ENCODE assay signal across 14 cellular contexts in the genomic region with DNA sequence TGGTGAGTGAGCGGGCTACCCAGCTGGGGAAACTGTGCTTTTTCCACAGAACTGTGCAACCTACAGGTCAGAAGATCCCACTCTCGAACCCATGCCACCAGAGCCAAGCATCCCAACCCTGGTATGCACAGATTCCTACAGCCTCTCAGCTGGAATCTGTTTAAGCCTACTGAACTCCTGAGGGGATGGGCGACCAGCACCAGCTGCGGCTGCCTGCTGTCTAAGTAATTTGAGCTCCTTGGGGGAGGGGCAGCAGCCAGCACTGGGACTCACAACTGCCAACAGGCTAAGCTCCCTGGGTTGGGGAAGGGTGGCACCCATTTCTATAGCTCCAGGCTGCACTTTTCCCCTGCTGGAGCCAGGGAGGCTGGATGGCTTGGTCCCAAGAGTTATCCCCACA. TPM values are rescaled to one million over a fixed set of nuclear protein-coding genes. Genes with fewer than 3 reads are reported as not detected.
DNase-seq lines count a peak whose midpoint lies in the region; ATAC-seq and TF ChIP-seq lines count a peak whose summit lies in the region.
"Had no signal": no experiment of that assay in that cellular context is flagged by ENCODE, and none has a peak within 500 bp of the region (broad histone marks: within the 10 kb centered on the region; RNA-seq: fewer than 3 reads in every experiment).

No MANE protein-coding gene starts in this region.

- no peaks in the 10 kb centered on the region for H3K27me3 Mint-ChIP-seq in MCF 10A (ENCODE audit: insufficient read depth, unreplicated experiment)
- H3K27me3 Mint-ChIP-seq in T-helper 2 cell treated with Interferon-gamma antibody and Interleukin-4, amounts not matched to agents 5 μg/mL and 100 μg/mL, for 36 hours (ENCODE audit: low read depth): peaks cover 46% of the 10 kb centered on the region

- no peaks in the 10 kb centered on the region for H3K4me1 Mint-ChIP-seq in MCF 10A (ENCODE audit: insufficient read depth, unreplicated experiment)
- H3K4me1 Mint-ChIP-seq in T-helper 2 cell treated with Interferon-gamma antibody and Interleukin-4, amounts not matched to agents 5 μg/mL and 100 μg/mL, for 36 hours (ENCODE audit: low read depth): no peaks in the 10 kb centered on the region
- H3K4me1 Mint-ChIP-seq: activated B cell treated with CpG ODN at 0.5 μM for 24 hours; activated T-helper 17 cell treated with anti-CD3 and anti-CD28 coated beads, Interleukin-2, amount 50 U/mL, for 72 hours; stimulated activated effector memory CD8-positive, alpha-beta T cell treated with anti-CD3 and anti-CD28 coated beads, Interleukin-12 subunit alpha, Interleukin-12 subunit beta, amount 100 ng/mL, for 72 hours had no signal

- H3K9me3 Mint-ChIP-seq in MCF 10A (ENCODE audit: unreplicated experiment): no peaks in the 10 kb centered on the region
- no peaks in the 10 kb centered on the region for H3K9me3 Mint-ChIP-seq in T-helper 2 cell treated with Interferon-gamma antibody and Interleukin-4, amounts not matched to agents 5 μg/mL and 100 μg/mL, for 36 hours
- H3K9me3 Mint-ChIP-seq: activated B cell treated with CpG ODN at 0.5 μM for 24 hours; activated T-helper 17 cell treated with anti-CD3 and anti-CD28 coated beads, Interleukin-2, amount 50 U/mL, for 72 hours; stimulated activated effector memory CD8-positive, alpha-beta T cell treated with anti-CD3 and anti-CD28 coated beads, Interleukin-12 subunit alpha, Interleukin-12 subunit beta, amount 100 ng/mL, for 72 hours had no signal

- BruUV-seq in MCF 10A (replicated peaks; lab: Mats Ljungman, UMichigan): no TSS peak

- no peak overlapping the region for H3K27ac Mint-ChIP-seq in MCF 10A (ENCODE audit: low read depth, unreplicated experiment)
- H3K27ac Mint-ChIP-seq in T-helper 2 cell treated with Interferon-gamma antibody and Interleukin-4, amounts not matched to agents 5 μg/mL and 100 μg/mL, for 36 hours: no peak overlapping the region
- H3K27ac Mint-ChIP-seq: activated B cell treated with CpG ODN at 0.5 μM for 24 hours; activated T-helper 17 cell treated with anti-CD3 and anti-CD28 coated beads, Interleukin-2, amount 50 U/mL, for 72 hours; naive thymus-derived CD8-positive, alpha-beta T cell; stimulated activated effector memory CD8-positive, alpha-beta T cell treated with anti-CD3 and anti-CD28 coated beads, Interleukin-12 subunit alpha, Interleukin-12 subunit beta, amount 100 ng/mL, for 72 hours had no signal

- DNase-seq in MCF 10A (ENCODE audit: unreplicated experiment) (peak; percentile 86), breast epithelium (ENCODE audit: low spot score in 2 of 2) (no peak), NCI-H446 treated with DMSO at 0.1 percent for 48 hours (lab: John Stamatoyannopoulos, UW) (peak; percentile 29), esophagus muscularis mucosa (ENCODE audit: extremely low spot score) (peak; percentile 86), upper lobe of right lung (peak; percentile 41)
- DNase-seq in T-helper 2 cell treated with Interferon-gamma antibody and Interleukin-4, amounts not matched to agents 5 μg/mL and 100 μg/mL, for 36 hours (ENCODE audit: low spot score): no peak
- DNase-seq: activated B cell treated with CpG ODN at 0.5 μM for 24 hours; dermis blood vessel endothelial cell; naive thymus-derived CD8-positive, alpha-beta T cell had no signal

- no peaks in the 10 kb centered on the region for H3K36me3 ChIP-seq in breast epithelium
- no peaks in the 10 kb centered on the region for H3K36me3 ChIP-seq in esophagus muscularis mucosa
- no peaks in the 10 kb centered on the region for H3K36me3 ChIP-seq in upper lobe of right lung

- POLR2A ChIA-PET in MCF 10A (lab: Yijun Ruan, JAX): no interaction called here

- H3K4me3 ChIP-seq in breast epithelium: no peak overlapping the region
- no peak overlapping the region for H3K4me3 ChIP-seq in esophagus muscularis mucosa
- no peak overlapping the region for H3K4me3 ChIP-seq in upper lobe of right lung

- no peaks in the 10 kb centered on the region for H3K27me3 ChIP-seq in breast epithelium
- no peaks in the 10 kb centered on the region for H3K27me3 ChIP-seq in esophagus muscularis mucosa
- H3K27me3 ChIP-seq in upper lobe of right lung: peaks cover 14% of the 10 kb centered on the region

- CTCF ChIA-PET in MCF 10A (lab: Yijun Ruan, JAX): interaction anchor here (0.5 to 1.2 kb wide), 3 partner anchors 9 to 99 kb away, joined by 3 to 4 read pairs (median 3); no protein-coding TSS in a partner anchor

- H3K4me3 Mint-ChIP-seq in MCF 10A (ENCODE audit: unreplicated experiment): no peak overlapping the region
- H3K4me3 Mint-ChIP-seq in T-helper 2 cell treated with Interferon-gamma antibody and Interleukin-4, amounts not matched to agents 5 μg/mL and 100 μg/mL, for 36 hours: no peak overlapping the region
- H3K4me3 Mint-ChIP-seq: activated B cell treated with CpG ODN at 0.5 μM for 24 hours; activated T-helper 17 cell treated with anti-CD3 and anti-CD28 coated beads, Interleukin-2, amount 50 U/mL, for 72 hours; naive thymus-derived CD8-positive, alpha-beta T cell; stimulated activated effector memory CD8-positive, alpha-beta T cell treated with anti-CD3 and anti-CD28 coated beads, Interleukin-12 subunit alpha, Interleukin-12 subunit beta, amount 100 ng/mL, for 72 hours had no signal

- no peak for TF ChIP-seq EP300 in esophagus muscularis mucosa (IDR thresholded peaks at IDR 0.05)

- WGBS in esophagus muscularis mucosa: 68% methylated on average over 2 of the region's 4 CpGs

- peaks cover 0 to 1% of the 10 kb centered on the region in 2 donors for H3K9me3 ChIP-seq in breast epithelium
- peaks cover 0 to 2% (median 0%) of the 10 kb centered on the region in 4 donors for H3K9me3 ChIP-seq in esophagus muscularis mucosa
- H3K9me3 ChIP-seq in upper lobe of right lung: no peaks in the 10 kb centered on the region

- TF ChIP-seq CTCF in MCF 10A (IDR thresholded peaks at IDR 0.05; ENCODE audit: unreplicated experiment) (no peak), breast epithelium (IDR thresholded peaks at IDR 0.05) (no peak), esophagus muscularis mucosa (IDR thresholded peaks at IDR 0.05) (no peak), upper lobe of right lung (IDR thresholded peaks at IDR 0.05) (no peak)

- intact Hi-C loops in MCF 10A (cut with micrococcal nuclease) (no loop called here), breast epithelium (cut with DNase I; ENCODE audit: low total_unique reads) (no loop called here), esophagus muscularis mucosa (cut with DNase I) (no loop called here), upper lobe of right lung (cut with DNase I) (no loop called here)

- no peaks in the 10 kb centered on the region for H3K4me1 ChIP-seq in breast epithelium
- peaks cover 0 to 4% (median 0%) of the 10 kb centered on the region in 4 donors for H3K4me1 ChIP-seq in esophagus muscularis mucosa
- no peaks in the 10 kb centered on the region for H3K4me1 ChIP-seq in upper lobe of right lung

- no peaks in the 10 kb centered on the region for H3K36me3 Mint-ChIP-seq in MCF 10A (ENCODE audit: insufficient read depth, unreplicated experiment)
- no peaks in the 10 kb centered on the region for H3K36me3 Mint-ChIP-seq in T-helper 2 cell treated with Interferon-gamma antibody and Interleukin-4, amounts not matched to agents 5 μg/mL and 100 μg/mL, for 36 hours (ENCODE audit: low read depth)
- H3K36me3 Mint-ChIP-seq: stimulated activated effector memory CD8-positive, alpha-beta T cell treated with anti-CD3 and anti-CD28 coated beads, Interleukin-12 subunit alpha, Interleukin-12 subunit beta, amount 100 ng/mL, for 72 hours had no signal

- TF ChIP-seq POLR2A in breast epithelium (IDR thresholded peaks at IDR 0.05): no peak
- no peak for TF ChIP-seq POLR2A in esophagus muscularis mucosa (IDR thresholded peaks at IDR 0.05; ENCODE audit: low read depth)

- ATAC-seq in upper lobe of right lung (no peak), GM18907 (IDR thresholded peaks at IDR 0.05; ENCODE audit: unreplicated experiment) (no peak), GM18502 (IDR thresholded peaks at IDR 0.05; ENCODE audit: poor library complexity, unreplicated experiment) (no peak)
- ATAC-seq: activated T-helper 17 cell treated with anti-CD3 and anti-CD28 coated beads, Interleukin-2, amount 50 U/mL, for 72 hours; naive thymus-derived CD8-positive, alpha-beta T cell; stimulated activated effector memory CD8-positive, alpha-beta T cell treated with anti-CD3 and anti-CD28 coated beads, Interleukin-12 subunit alpha, Interleukin-12 subunit beta, amount 100 ng/mL, for 72 hours had no signal

- H3K27ac ChIP-seq in breast epithelium: no peak overlapping the region
- no peak overlapping the region for H3K27ac ChIP-seq in esophagus muscularis mucosa (replicated peaks in 1 of 4)
- H3K27ac ChIP-seq in upper lobe of right lung: no peak overlapping the region

RNA-seq across cellular contexts. Expression of a gene that starts 11.8 kb away (rescaled TPM):
- total RNA-seq in MCF 10A (2022) (0.25 TPM in 1 of 2 replicates, not detected in the other), breast epithelium (under 1 TPM; 0.29 to 0.48 (median 0.33) TPM), esophagus muscularis mucosa (under 1 TPM in 2 of 4 donors, not detected in 2; under 0.01 to 0.26 TPM), upper lobe of right lung (not detected)
- total RNA-seq: activated B cell treated with CpG ODN at 0.5 μM for 24 hours; activated T-helper 17 cell treated with anti-CD3 and anti-CD28 coated beads, Interleukin-2, amount 50 U/mL, for 72 hours; dermis blood vessel endothelial cell; naive thymus-derived CD8-positive, alpha-beta T cell; OCI-LY7 had no signal

Comparison
In these comparisons a context has a peak if more than half of its experiments do, and no peak if none do; other contexts are left out.
1. DNase-seq: peak in MCF 10A (single experiment), NCI-H446 treated with DMSO at 0.1 percent for 48 hours (single experiment), esophagus muscularis mucosa (single experiment) and upper lobe of right lung (single experiment); none in breast epithelium (0 of 2) and T-helper 2 cell treated with Interferon-gamma antibody and Interleukin-4, amounts not matched to agents 5 μg/mL and 100 μg/mL, for 36 hours (single experiment).